9 cellular contexts compared by ENCODE assay signal in genomic region chr3:183537295-183537730, GRCh38. TPM values are rescaled to one million over a fixed set of nuclear protein-coding genes. Genes with fewer than 3 reads are reported as not detected.
DNase-seq lines count a peak whose midpoint lies in the region; FAIRE-seq and TF ChIP-seq lines count a peak whose summit lies in the region.
"Had no signal": no experiment of that assay in that cellular context is flagged by ENCODE, and none has a peak within 500 bp of the region (broad histone marks: within the 10 kb centered on the region; RNA-seq: fewer than 3 reads in every experiment).

No MANE protein-coding gene starts in this region.

- DNase-seq in AG08395 (ENCODE audit: low spot score) (peak; percentile 58), M059J (ENCODE audit: low read depth) (peak; percentile 62), bronchial epithelial cell (ENCODE audit: low read depth) (peak; percentile 63), medulla oblongata (ENCODE audit: extremely low spot score) (peak; percentile 78), dermis blood vessel endothelial cell (no peak), GM20000 (ENCODE audit: low spot score) (no peak), T1000 (lab: John Stamatoyannopoulos, UW) (no peak)
- DNase-seq in stimulated activated CD4-positive, alpha-beta T cell treated with anti-CD3 and anti-CD28 coated beads, Interleukin-4, amount 100 ng/mL, for 24 hours, result no peak
- DNase-seq: kidney had no signal

- no peak for TF ChIP-seq CTCF in bronchial epithelial cell (IDR thresholded peaks at IDR 0.05; ENCODE audit: insufficient read depth, low read length, severe bottlenecking)
- no peak for TF ChIP-seq CTCF in GM20000 (IDR thresholded peaks at IDR 0.05; ENCODE audit: extremely low read depth, missing control alignments)

- no peak for FAIRE-seq in bronchial epithelial cell (lab: Jason Lieb, UNC)
- FAIRE-seq: kidney had no signal

- no peak overlapping the region for H3K4me3 ChIP-seq in bronchial epithelial cell (ENCODE audit: low read depth, low read length)

- peaks cover 1% of the 10 kb centered on the region for H3K27me3 ChIP-seq in bronchial epithelial cell (ENCODE audit: control insufficient read depth, insufficient read depth, low read length)

- H3K36me3 ChIP-seq in bronchial epithelial cell (ENCODE audit: control insufficient read depth, insufficient read depth, low read length), result no peaks in the 10 kb centered on the region

RNA-seq across cellular contexts. Expression of gene KLHL6, which starts 18.2 kb away (rescaled TPM):
- not detected in 2 replicates for total RNA-seq in M059J (2014; rRNA removed; shearing (Covaris generic))
- under 0.01 TPM in 2 replicates for total RNA-seq in bronchial epithelial cell
- 5.1 and 8.2 TPM in 2 replicates for total RNA-seq in dermis blood vessel endothelial cell

Comparison
In these comparisons a context has a peak if more than half of its experiments do, and no peak if none do; other contexts are left out.
1. DNase-seq: peak in AG08395 (single experiment), M059J (single experiment), bronchial epithelial cell (single experiment) and medulla oblongata (single experiment); none in dermis blood vessel endothelial cell (single experiment), GM20000 (single experiment), T1000 (single experiment) and stimulated activated CD4-positive, alpha-beta T cell treated with anti-CD3 and anti-CD28 coated beads, Interleukin-4, amount 100 ng/mL, for 24 hours (single experiment).